In genomic region chr12:133130038-133130807, GRCh38 we compare ENCODE assay signal across 1 cellular context.
TF ChIP-seq lines count a peak whose summit lies in the region.

Gene ZNF10, plus strand, starts transcription at chr12:133130627. Its CDS starts 13,866 bp downstream, at chr12:133144493.
Gene ZNF891, minus strand, starts transcription at chr12:133130274. Its CDS starts 8,356 bp downstream, at chr12:133121918.

TF ChIP-seq in HepG2, 621 proteins besides CTCF, POLR2A, EP300 and RAD21 (continued from another document and continues in another):
- TF ChIP-seq ZFP91 (CRISPR knock-in tag; IDR thresholded peaks at IDR 0.05; ENCODE audit: borderline replicate concordance) (peak; percentile 86), HOXA3 (CRISPR knock-in tag; IDR thresholded peaks at IDR 0.05) (peak; percentile 98), AGO2 (optimal IDR thresholded peaks at IDR 0.05; ENCODE audit: low read depth, low read length) (no peak), ZNF713 (CRISPR knock-in tag; IDR thresholded peaks at IDR 0.05) (no peak), ZMYM3 (CRISPR knock-in tag; IDR thresholded peaks at IDR 0.05) (0 out of 2 replicates have a peak, but pooled peaks have one; percentile 29), LBX2 (CRISPR knock-in tag; IDR thresholded peaks at IDR 0.05; ENCODE audit: borderline replicate concordance) (peak; percentile 48; the same call in 1 of the 2 replicates), RFX5 (IDR thresholded peaks at IDR 0.05; ENCODE audit: low read depth, low read length) (no peak; the same call in 1 of the 2 replicates), ZNF605 (CRISPR knock-in tag; IDR thresholded peaks at IDR 0.05) (peak; percentile 63), MXI1 (IDR thresholded peaks at IDR 0.05; ENCODE audit: borderline replicate concordance, low read depth, low read length) (peak; percentile 76; the same call in 1 of the 3 replicates), NPAS2 (CRISPR knock-in tag; IDR thresholded peaks at IDR 0.05; ENCODE audit: borderline replicate concordance) (no peak), ZKSCAN8 (CRISPR knock-in tag; IDR thresholded peaks at IDR 0.05; ENCODE audit: borderline replicate concordance) (peak; percentile 69; the same call in 1 of the 2 replicates), YEATS4 (CRISPR knock-in tag; IDR thresholded peaks at IDR 0.05; ENCODE audit: borderline replicate concordance) (peak; percentile 72), MYPOP (CRISPR knock-in tag; IDR thresholded peaks at IDR 0.05) (peak; percentile 72), ETV5 (CRISPR knock-in tag; IDR thresholded peaks at IDR 0.05; ENCODE audit: borderline replicate concordance) (peak; percentile 44; the same call in 1 of the 2 replicates), ONECUT2 (CRISPR knock-in tag; IDR thresholded peaks at IDR 0.05) (no peak), FOSL2 (CRISPR knock-in tag; IDR thresholded peaks at IDR 0.05) (peak; percentile 33), GFI1 (CRISPR knock-in tag; IDR thresholded peaks at IDR 0.05; ENCODE audit: borderline replicate concordance) (no peak), ZNF547 (CRISPR knock-in tag; IDR thresholded peaks at IDR 0.05) (peak; percentile 89), ZFYVE20 (CRISPR knock-in tag; IDR thresholded peaks at IDR 0.05; ENCODE audit: borderline replicate concordance, low read depth) (0 out of 2 replicates have a peak, but pooled peaks have one; percentile 35), ZNF235 (CRISPR knock-in tag; IDR thresholded peaks at IDR 0.05; ENCODE audit: borderline replicate concordance) (peak; percentile 62; the same call in 1 of the 2 replicates), ZNF337 (CRISPR knock-in tag; IDR thresholded peaks at IDR 0.05; ENCODE audit: borderline replicate concordance, low read depth) (no peak), WIZ (CRISPR knock-in tag; IDR thresholded peaks at IDR 0.05) (peak; percentile 45; the same call in 1 of the 2 replicates), ZNF274 (CRISPR knock-in tag; IDR thresholded peaks at IDR 0.05) (peak; percentile 92), ZNF616 (CRISPR knock-in tag; IDR thresholded peaks at IDR 0.05; ENCODE audit: low read depth) (peak; percentile 71), ZNF781 (CRISPR knock-in tag; IDR thresholded peaks at IDR 0.05; ENCODE audit: borderline replicate concordance, not compliant biosample characterization) (peak; percentile 59), PCBP1 (IDR thresholded peaks at IDR 0.05; ENCODE audit: borderline replicate concordance, low read depth, low read length) (0 out of 2 replicates have a peak, but pooled peaks have one; percentile 40), POGK (CRISPR knock-in tag; conservative IDR thresholded peaks at IDR 0.05) (peak; percentile 98), PRMT3 (CRISPR knock-in tag; IDR thresholded peaks at IDR 0.05; ENCODE audit: borderline replicate concordance, low read depth) (no peak), ZKSCAN1 (IDR thresholded peaks at IDR 0.05; ENCODE audit: low read length) (no peak), GATAD1 (CRISPR knock-in tag; IDR thresholded peaks at IDR 0.05) (peak; percentile 83), ISX (CRISPR knock-in tag; conservative IDR thresholded peaks at IDR 0.05) (0 out of 2 replicates have a peak, but pooled peaks have one; percentile 37), FOXJ3 (CRISPR knock-in tag; IDR thresholded peaks at IDR 0.05; ENCODE audit: borderline replicate concordance) (no peak), ZNF552 (CRISPR knock-in tag; IDR thresholded peaks at IDR 0.05; ENCODE audit: borderline replicate concordance) (no peak), E2F5 (CRISPR knock-in tag; conservative IDR thresholded peaks at IDR 0.05) (no peak; the same call in 1 of the 2 replicates)
- TF ChIP-seq, protein P1, sequence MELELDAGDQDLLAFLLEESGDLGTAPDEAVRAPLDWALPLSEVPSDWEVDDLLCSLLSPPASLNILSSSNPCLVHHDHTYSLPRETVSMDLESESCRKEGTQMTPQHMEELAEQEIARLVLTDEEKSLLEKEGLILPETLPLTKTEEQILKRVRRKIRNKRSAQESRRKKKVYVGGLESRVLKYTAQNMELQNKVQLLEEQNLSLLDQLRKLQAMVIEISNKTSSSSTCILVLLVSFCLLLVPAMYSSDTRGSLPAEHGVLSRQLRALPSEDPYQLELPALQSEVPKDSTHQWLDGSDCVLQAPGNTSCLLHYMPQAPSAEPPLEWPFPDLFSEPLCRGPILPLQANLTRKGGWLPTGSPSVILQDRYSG (CRISPR knock-in tag; IDR thresholded peaks at IDR 0.05), result 0 out of 2 replicates have a peak, but pooled peaks have one; percentile 53
- TF ChIP-seq, protein P2, sequence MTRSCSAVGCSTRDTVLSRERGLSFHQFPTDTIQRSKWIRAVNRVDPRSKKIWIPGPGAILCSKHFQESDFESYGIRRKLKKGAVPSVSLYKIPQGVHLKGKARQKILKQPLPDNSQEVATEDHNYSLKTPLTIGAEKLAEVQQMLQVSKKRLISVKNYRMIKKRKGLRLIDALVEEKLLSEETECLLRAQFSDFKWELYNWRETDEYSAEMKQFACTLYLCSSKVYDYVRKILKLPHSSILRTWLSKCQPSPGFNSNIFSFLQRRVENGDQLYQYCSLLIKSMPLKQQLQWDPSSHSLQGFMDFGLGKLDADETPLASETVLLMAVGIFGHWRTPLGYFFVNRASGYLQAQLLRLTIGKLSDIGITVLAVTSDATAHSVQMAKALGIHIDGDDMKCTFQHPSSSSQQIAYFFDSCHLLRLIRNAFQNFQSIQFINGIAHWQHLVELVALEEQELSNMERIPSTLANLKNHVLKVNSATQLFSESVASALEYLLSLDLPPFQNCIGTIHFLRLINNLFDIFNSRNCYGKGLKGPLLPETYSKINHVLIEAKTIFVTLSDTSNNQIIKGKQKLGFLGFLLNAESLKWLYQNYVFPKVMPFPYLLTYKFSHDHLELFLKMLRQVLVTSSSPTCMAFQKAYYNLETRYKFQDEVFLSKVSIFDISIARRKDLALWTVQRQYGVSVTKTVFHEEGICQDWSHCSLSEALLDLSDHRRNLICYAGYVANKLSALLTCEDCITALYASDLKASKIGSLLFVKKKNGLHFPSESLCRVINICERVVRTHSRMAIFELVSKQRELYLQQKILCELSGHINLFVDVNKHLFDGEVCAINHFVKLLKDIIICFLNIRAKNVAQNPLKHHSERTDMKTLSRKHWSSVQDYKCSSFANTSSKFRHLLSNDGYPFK (CRISPR knock-in tag; IDR thresholded peaks at IDR 0.05; ENCODE audit: borderline replicate concordance), result peak; percentile 18; the same call in 1 of the 2 replicates
- TF ChIP-seq, protein P3, sequence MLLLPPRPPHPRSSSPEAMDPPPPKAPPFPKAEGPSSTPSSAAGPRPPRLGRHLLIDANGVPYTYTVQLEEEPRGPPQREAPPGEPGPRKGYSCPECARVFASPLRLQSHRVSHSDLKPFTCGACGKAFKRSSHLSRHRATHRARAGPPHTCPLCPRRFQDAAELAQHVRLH (CRISPR knock-in tag; IDR thresholded peaks at IDR 0.05; ENCODE audit: borderline replicate concordance, low read depth), result peak; percentile 48
- TF ChIP-seq, protein P4, sequence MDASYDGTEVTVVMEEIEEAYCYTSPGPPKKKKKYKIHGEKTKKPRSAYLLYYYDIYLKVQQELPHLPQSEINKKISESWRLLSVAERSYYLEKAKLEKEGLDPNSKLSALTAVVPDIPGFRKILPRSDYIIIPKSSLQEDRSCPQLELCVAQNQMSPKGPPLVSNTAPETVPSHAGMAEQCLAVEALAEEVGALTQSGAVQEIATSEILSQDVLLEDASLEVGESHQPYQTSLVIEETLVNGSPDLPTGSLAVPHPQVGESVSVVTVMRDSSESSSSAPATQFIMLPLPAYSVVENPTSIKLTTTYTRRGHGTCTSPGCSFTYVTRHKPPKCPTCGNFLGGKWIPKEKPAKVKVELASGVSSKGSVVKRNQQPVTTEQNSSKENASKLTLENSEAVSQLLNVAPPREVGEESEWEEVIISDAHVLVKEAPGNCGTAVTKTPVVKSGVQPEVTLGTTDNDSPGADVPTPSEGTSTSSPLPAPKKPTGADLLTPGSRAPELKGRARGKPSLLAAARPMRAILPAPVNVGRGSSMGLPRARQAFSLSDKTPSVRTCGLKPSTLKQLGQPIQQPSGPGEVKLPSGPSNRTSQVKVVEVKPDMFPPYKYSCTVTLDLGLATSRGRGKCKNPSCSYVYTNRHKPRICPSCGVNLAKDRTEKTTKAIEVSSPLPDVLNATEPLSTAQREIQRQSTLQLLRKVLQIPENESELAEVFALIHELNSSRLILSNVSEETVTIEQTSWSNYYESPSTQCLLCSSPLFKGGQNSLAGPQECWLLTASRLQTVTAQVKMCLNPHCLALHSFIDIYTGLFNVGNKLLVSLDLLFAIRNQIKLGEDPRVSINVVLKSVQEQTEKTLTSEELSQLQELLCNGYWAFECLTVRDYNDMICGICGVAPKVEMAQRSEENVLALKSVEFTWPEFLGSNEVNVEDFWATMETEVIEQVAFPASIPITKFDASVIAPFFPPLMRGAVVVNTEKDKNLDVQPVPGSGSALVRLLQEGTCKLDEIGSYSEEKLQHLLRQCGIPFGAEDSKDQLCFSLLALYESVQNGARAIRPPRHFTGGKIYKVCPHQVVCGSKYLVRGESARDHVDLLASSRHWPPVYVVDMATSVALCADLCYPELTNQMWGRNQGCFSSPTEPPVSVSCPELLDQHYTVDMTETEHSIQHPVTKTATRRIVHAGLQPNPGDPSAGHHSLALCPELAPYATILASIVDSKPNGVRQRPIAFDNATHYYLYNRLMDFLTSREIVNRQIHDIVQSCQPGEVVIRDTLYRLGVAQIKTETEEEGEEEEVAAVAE (CRISPR knock-in tag; IDR thresholded peaks at IDR 0.05; ENCODE audit: borderline replicate concordance), result peak; percentile 54; the same call in 1 of the 2 replicates
- TF ChIP-seq, protein P5, sequence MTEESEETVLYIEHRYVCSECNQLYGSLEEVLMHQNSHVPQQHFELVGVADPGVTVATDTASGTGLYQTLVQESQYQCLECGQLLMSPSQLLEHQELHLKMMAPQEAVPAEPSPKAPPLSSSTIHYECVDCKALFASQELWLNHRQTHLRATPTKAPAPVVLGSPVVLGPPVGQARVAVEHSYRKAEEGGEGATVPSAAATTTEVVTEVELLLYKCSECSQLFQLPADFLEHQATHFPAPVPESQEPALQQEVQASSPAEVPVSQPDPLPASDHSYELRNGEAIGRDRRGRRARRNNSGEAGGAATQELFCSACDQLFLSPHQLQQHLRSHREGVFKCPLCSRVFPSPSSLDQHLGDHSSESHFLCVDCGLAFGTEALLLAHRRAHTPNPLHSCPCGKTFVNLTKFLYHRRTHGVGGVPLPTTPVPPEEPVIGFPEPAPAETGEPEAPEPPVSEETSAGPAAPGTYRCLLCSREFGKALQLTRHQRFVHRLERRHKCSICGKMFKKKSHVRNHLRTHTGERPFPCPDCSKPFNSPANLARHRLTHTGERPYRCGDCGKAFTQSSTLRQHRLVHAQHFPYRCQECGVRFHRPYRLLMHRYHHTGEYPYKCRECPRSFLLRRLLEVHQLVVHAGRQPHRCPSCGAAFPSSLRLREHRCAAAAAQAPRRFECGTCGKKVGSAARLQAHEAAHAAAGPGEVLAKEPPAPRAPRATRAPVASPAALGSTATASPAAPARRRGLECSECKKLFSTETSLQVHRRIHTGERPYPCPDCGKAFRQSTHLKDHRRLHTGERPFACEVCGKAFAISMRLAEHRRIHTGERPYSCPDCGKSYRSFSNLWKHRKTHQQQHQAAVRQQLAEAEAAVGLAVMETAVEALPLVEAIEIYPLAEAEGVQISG (CRISPR knock-in tag; IDR thresholded peaks at IDR 0.05), result peak; percentile 89
- TF ChIP-seq, protein P6, sequence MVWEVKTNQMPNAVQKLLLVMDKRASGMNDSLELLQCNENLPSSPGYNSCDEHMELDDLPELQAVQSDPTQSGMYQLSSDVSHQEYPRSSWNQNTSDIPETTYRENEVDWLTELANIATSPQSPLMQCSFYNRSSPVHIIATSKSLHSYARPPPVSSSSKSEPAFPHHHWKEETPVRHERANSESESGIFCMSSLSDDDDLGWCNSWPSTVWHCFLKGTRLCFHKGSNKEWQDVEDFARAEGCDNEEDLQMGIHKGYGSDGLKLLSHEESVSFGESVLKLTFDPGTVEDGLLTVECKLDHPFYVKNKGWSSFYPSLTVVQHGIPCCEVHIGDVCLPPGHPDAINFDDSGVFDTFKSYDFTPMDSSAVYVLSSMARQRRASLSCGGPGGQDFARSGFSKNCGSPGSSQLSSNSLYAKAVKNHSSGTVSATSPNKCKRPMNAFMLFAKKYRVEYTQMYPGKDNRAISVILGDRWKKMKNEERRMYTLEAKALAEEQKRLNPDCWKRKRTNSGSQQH (CRISPR knock-in tag; IDR thresholded peaks at IDR 0.05; ENCODE audit: low read depth), result 0 out of 2 replicates have a peak, but pooled peaks have one; percentile 82
